In genomic region chr19:38554676-38555141, GRCh38 we compare ENCODE assay signal across 18 cellular contexts.
DNase-seq lines count a peak whose midpoint lies in the region; ATAC-seq, FAIRE-seq and TF ChIP-seq lines count a peak whose summit lies in the region.
"Had no signal": no experiment of that assay in that cellular context is flagged by ENCODE, and none has a peak within 500 bp of the region (broad histone marks: within the 10 kb centered on the region; RNA-seq: fewer than 3 reads in every experiment).

No MANE protein-coding gene starts in this region.

- H3K9ac ChIP-seq in BLaER1 (no peak overlapping the region), Loucy (ENCODE audit: low read depth, low read length, poor library complexity, severe bottlenecking) (no peak overlapping the region)

- no peaks in the 10 kb centered on the region for H3K9me3 Mint-ChIP-seq in activated CD4-positive, alpha-beta memory T cell treated with anti-CD3 and anti-CD28 coated beads for 36 hours
- H3K9me3 Mint-ChIP-seq: CD4-positive, alpha-beta T cell; GM23338 had no signal

- intact Hi-C loops in activated CD4-positive, alpha-beta memory T cell treated with anti-CD3 and anti-CD28 coated beads for 36 hours (cut with micrococcal nuclease) = loop anchor here (5.0 kb wide), 2 partner anchors 63 to 298 kb away; partner anchors contain the start of genes EIF3K and MAP4K1

- H3K36me3 ChIP-seq in BLaER1 (no peaks in the 10 kb centered on the region), Loucy (ENCODE audit: insufficient read depth, low read length) (no peaks in the 10 kb centered on the region), right atrium auricular region (no peaks in the 10 kb centered on the region)

- H3K27me3 Mint-ChIP-seq in activated CD4-positive, alpha-beta memory T cell treated with anti-CD3 and anti-CD28 coated beads for 36 hours = no peaks in the 10 kb centered on the region
- H3K27me3 Mint-ChIP-seq: B cell had no signal

- H3K4me1 Mint-ChIP-seq in activated CD4-positive, alpha-beta memory T cell treated with anti-CD3 and anti-CD28 coated beads for 36 hours (ENCODE audit: low read depth) = peaks cover 55% of the 10 kb centered on the region

- no peaks in the 10 kb centered on the region for H3K36me3 Mint-ChIP-seq in activated CD4-positive, alpha-beta memory T cell treated with anti-CD3 and anti-CD28 coated beads for 36 hours

- TF ChIP-seq POLR2A in A549 (IDR thresholded peaks at IDR 0.05; ENCODE audit: low read length) = no peak

- H3K27ac Mint-ChIP-seq in activated CD4-positive, alpha-beta memory T cell treated with anti-CD3 and anti-CD28 coated beads for 36 hours = no peak overlapping the region
- H3K27ac Mint-ChIP-seq: B cell; CD4-positive, alpha-beta T cell; GM23338 had no signal

- ATAC-seq in A549 = no peak
- ATAC-seq: GM23338, HCT116, Panc1 had no signal

- no peak for TF ChIP-seq EP300 in A549 (IDR thresholded peaks at IDR 0.05)

- H3K4me3 ChIP-seq in A549 (no peak overlapping the region), BLaER1 (no peak overlapping the region), Loucy (ENCODE audit: low read length, poor library complexity, severe bottlenecking) (no peak overlapping the region), right atrium auricular region (no peak overlapping the region)
- H3K4me3 ChIP-seq: GM23338 had no signal

- H4K20me1 ChIP-seq in BLaER1 = no peaks in the 10 kb centered on the region
- no peaks in the 10 kb centered on the region for H4K20me1 ChIP-seq in Loucy (ENCODE audit: insufficient read depth, low read length, poor library complexity, severe bottlenecking)

- POLR2A ChIA-PET in A549 (lab: Yijun Ruan, JAX) = no interaction called here
- POLR2A ChIA-PET in activated CD4-positive, alpha-beta memory T cell treated with anti-CD3 and anti-CD28 coated beads for 36 hours (lab: Charles Lee) = no interaction called here

- H3K27ac ChIP-seq in A549 (no peak overlapping the region), BLaER1 (no peak overlapping the region), right atrium auricular region (no peak overlapping the region)

- DNase-seq in A549 (ENCODE audit: low read depth in 1 of 2, low spot score in 1 of 2) (no peak), NCI-H2029 (lab: John Stamatoyannopoulos, UW) (no peak), right atrium auricular region (ENCODE audit: low spot score) (no peak)
- peak; percentile 59 for DNase-seq in activated CD4-positive, alpha-beta memory T cell treated with anti-CD3 and anti-CD28 coated beads for 36 hours
- no peak for DNase-seq in effector CD8-positive, alpha-beta T cell (lab: John Stamatoyannopoulos, UW)
- DNase-seq: CD4-positive, alpha-beta T cell; KBM-7; NCI-H1092 treated with DMSO at 0.1 percent for 48 hours; NCI-H1694; NCI-H2107; NCI-H345; NCI-H526 had no signal

- no peak for FAIRE-seq in A549 (lab: Jason Lieb, UNC)

- H3K9me3 ChIP-seq in A549 = no peaks in the 10 kb centered on the region
- H3K9me3 ChIP-seq in BLaER1 = no peaks in the 10 kb centered on the region
- no peaks in the 10 kb centered on the region for H3K9me3 ChIP-seq in Loucy (ENCODE audit: insufficient read depth, low read depth, low read length)
- H3K9me3 ChIP-seq in right atrium auricular region = no peaks in the 10 kb centered on the region

- 44% methylated on average over 3 of the region's 3 CpGs for WGBS in A549 (ENCODE audit: missing lambda C conversion rate)

- H3K27me3 ChIP-seq in BLaER1 (no peaks in the 10 kb centered on the region), Loucy (ENCODE audit: insufficient read depth, low read length, poor library complexity, severe bottlenecking) (no peaks in the 10 kb centered on the region), right atrium auricular region (no peaks in the 10 kb centered on the region)

- TF ChIP-seq RAD21 in A549 (conservative IDR thresholded peaks at IDR 0.05 in 1 of 2, IDR thresholded peaks at IDR 0.05 in 1 of 2) = no peak

- H3K4me1 ChIP-seq in A549 = no peaks in the 10 kb centered on the region
- H3K4me1 ChIP-seq in BLaER1 = peaks cover 11% of the 10 kb centered on the region; the same call in 1 of the 2 replicates
- H3K4me1 ChIP-seq in Loucy (ENCODE audit: insufficient read depth, low read length, poor library complexity, severe bottlenecking) = no peaks in the 10 kb centered on the region
- H3K4me1 ChIP-seq in right atrium auricular region = no peaks in the 10 kb centered on the region

- H3K9me2 ChIP-seq in Loucy (replicated peaks; ENCODE audit: low read depth, low read length) = no peaks in the 10 kb centered on the region

- no peak overlapping the region for H3K4me2 ChIP-seq in A549
- 0 out of 2 replicates have a peak overlapping the region, but pooled peaks have one; percentile 2 for H3K4me2 ChIP-seq in BLaER1
- H3K4me2 ChIP-seq in Loucy (ENCODE audit: low read depth, low read length, poor library complexity, severe bottlenecking) = peak overlapping the region; percentile 8
- H3K4me2 ChIP-seq: GM23338 had no signal

- no peaks in the 10 kb centered on the region for H3K79me2 ChIP-seq in Loucy (ENCODE audit: insufficient read depth, low read length)

- H3K4me3 Mint-ChIP-seq in activated CD4-positive, alpha-beta memory T cell treated with anti-CD3 and anti-CD28 coated beads for 36 hours = no peak overlapping the region
- H3K4me3 Mint-ChIP-seq: B cell; CD4-positive, alpha-beta T cell; GM23338 had no signal

- TF ChIP-seq CTCF in A549 (IDR thresholded peaks at IDR 0.05) (no peak), Loucy (conservative IDR thresholded peaks at IDR 0.05; ENCODE audit: low read length) (no peak), right atrium auricular region (IDR thresholded peaks at IDR 0.05) (no peak)

- CTCF ChIA-PET in A549 (lab: Yijun Ruan, JAX) = interaction anchor here (0.6 to 0.9 kb wide), 5 partner anchors 17 to 325 kb away, joined by 3 to 4 read pairs (median 3); no protein-coding TSS in a partner anchor
- CTCF ChIA-PET in activated CD4-positive, alpha-beta memory T cell treated with anti-CD3 and anti-CD28 coated beads for 36 hours (lab: Charles Lee) = interaction anchor here (0.6 kb wide), 1 partner anchor 80 kb away, joined by 4 read pairs; no protein-coding TSS in a partner anchor

- no peaks in the 10 kb centered on the region for H3F3A ChIP-seq in Loucy (ENCODE audit: low read depth)

- no peak overlapping the region for H2AFZ ChIP-seq in Loucy (ENCODE audit: low read length)
- H2AFZ ChIP-seq: GM23338 had no signal

TF ChIP-seq in A549, 52 proteins besides CTCF, POLR2A, EP300 and RAD21:
- TF ChIP-seq MYC (IDR thresholded peaks at IDR 0.05; ENCODE audit: borderline replicate concordance, low read length) (no peak), FOSL2 (IDR thresholded peaks at IDR 0.05) (no peak), FOSL2 (CRISPR knock-in tag; IDR thresholded peaks at IDR 0.05) (0 out of 2 replicates have a peak, but pooled peaks have one; percentile 24), POLR2AphosphoS2 (conservative IDR thresholded peaks at IDR 0.05; ENCODE audit: low read length) (no peak)
TF ChIP-seq in A549: peak in this region for 1.
